24 cellular contexts compared by ENCODE assay signal in genomic region chr7:742791-743190, GRCh38. TPM values are rescaled to one million over a fixed set of nuclear protein-coding genes. Genes with fewer than 3 reads are reported as not detected.
DNase-seq lines count a peak whose midpoint lies in the region; ATAC-seq, FAIRE-seq and TF ChIP-seq lines count a peak whose summit lies in the region.
"Had no signal": no experiment of that assay in that cellular context is flagged by ENCODE, and none has a peak within 500 bp of the region (broad histone marks: within the 10 kb centered on the region; RNA-seq: fewer than 3 reads in every experiment).

No MANE protein-coding gene starts in this region.

- FAIRE-seq in bronchial epithelial cell (lab: Jason Lieb, UNC) (peak; percentile 40), RCC 7860 (lab: Jason Lieb, UNC) (no peak)
- FAIRE-seq: GM12892, GM18507 had no signal

- no peak for TF ChIP-seq POLR2A in heart left ventricle (IDR thresholded peaks at IDR 0.05)

- H3K9me3 ChIP-seq in heart left ventricle, result no peaks in the 10 kb centered on the region
- H3K9me3 ChIP-seq: Peyer's patch, SJSA1 had no signal

- H3K4me3 ChIP-seq in heart left ventricle (no peak overlapping the region), bronchial epithelial cell (ENCODE audit: low read depth, low read length) (no peak overlapping the region)
- H3K4me3 ChIP-seq: Peyer's patch, SJSA1 had no signal

- intact Hi-C loops in cardiac septum (cut with DNase I) (no loop called here), heart left ventricle (cut with DNase I) (no loop called here), posterior vena cava (cut with DNase I) (no loop called here)

- H3K36me3 ChIP-seq in heart left ventricle, result peaks cover 0 to 44% (median 25%) of the 10 kb centered on the region in 9 donors
- H3K36me3 ChIP-seq in bronchial epithelial cell (ENCODE audit: control insufficient read depth, insufficient read depth, low read length), result peaks cover 16% of the 10 kb centered on the region

- H3K4me1 ChIP-seq in heart left ventricle, result peaks cover 0 to 34% (median 9%) of the 10 kb centered on the region in 12 donors
- H3K4me1 ChIP-seq: Peyer's patch, SJSA1 had no signal

- H3K27me3 ChIP-seq in heart left ventricle (no peaks in the 10 kb centered on the region), bronchial epithelial cell (ENCODE audit: control insufficient read depth, insufficient read depth, low read length) (no peaks in the 10 kb centered on the region)
- H3K27me3 ChIP-seq: Peyer's patch, SJSA1 had no signal

- no peak overlapping the region for H3K27ac ChIP-seq in heart left ventricle
- H3K27ac ChIP-seq: Peyer's patch, SJSA1 had no signal

- DNase-seq in cardiac septum (ENCODE audit: low spot score) (peak; percentile 49), heart left ventricle (no peak), bronchial epithelial cell (ENCODE audit: low read depth) (no peak), posterior vena cava (ENCODE audit: low spot score) (peak; percentile 16), RCC 7860 (ENCODE audit: low spot score) (no peak)
- no peak for DNase-seq in effector CD4-positive, alpha-beta T cell
- DNase-seq: AML-193; C1 segment of cervical spinal cord; CD8-positive, alpha-beta T cell; DMS153; GOT3; MM.1S; NCI-H1048; NCI-H1417 treated with DMSO at 0.1 percent for 48 hours; NCI-H187 treated with DMSO at 0.1 percent for 48 hours; NCI-H226; NCI-H510A treated with DMSO at 0.1 percent for 48 hours; NCI-H748 treated with DMSO at 0.1 percent for 48 hours; Peyer's patch had no signal

- no peak for ATAC-seq in heart left ventricle
- no peak for ATAC-seq in GM21423 (IDR thresholded peaks at IDR 0.05; ENCODE audit: unreplicated experiment)
- ATAC-seq: CD8-positive, alpha-beta T cell; Right ventricle myocardium inferior had no signal

- TF ChIP-seq CTCF in heart left ventricle (IDR thresholded peaks at IDR 0.05), result no peak
- TF ChIP-seq CTCF in bronchial epithelial cell (IDR thresholded peaks at IDR 0.05; ENCODE audit: insufficient read depth, low read length, severe bottlenecking), result no peak

- 67 to 98% (median 87%) methylated on average over 6 to 8 of the region's 8 CpGs for WGBS in heart left ventricle, 4 donors

RNA-seq across cellular contexts. Expression of gene PRKAR1B, which starts 15.7 kb away (rescaled TPM):
- total RNA-seq in cardiac septum, result 13.5 TPM
- 10 to 100 TPM; 11.4 to 22.2 (median 18.4) TPM for total RNA-seq in heart left ventricle
- polyA plus RNA-seq in heart left ventricle, result 10 to 100 TPM in 1 of 2 donors, 1 to 10 TPM in 1; 4.1 to 15.3 TPM
- 7.4 and 14.0 TPM in 2 replicates for total RNA-seq in bronchial epithelial cell
- total RNA-seq in posterior vena cava, result 10 to 100 TPM; 10.1 TPM

RNA-seq across cellular contexts. Expression of gene DNAAF5, which starts 16.3 kb away (rescaled TPM):
- total RNA-seq in cardiac septum (22.1 TPM), heart left ventricle (10 to 100 TPM; 13.9 to 45.8 (median 23.7) TPM), bronchial epithelial cell (9.6 and 9.7 TPM in 2 replicates), posterior vena cava (10 to 100 TPM; 12.6 to 16.9 TPM)
- 10 to 100 TPM in 1 of 2 donors, 1 to 10 TPM in 1; 7.2 to 15.3 TPM for polyA plus RNA-seq in heart left ventricle

Comparison
In these comparisons a context has a peak if more than half of its experiments do, and no peak if none do; other contexts are left out.
1. DNase-seq: peak in cardiac septum (single experiment) and posterior vena cava (single experiment); none in heart left ventricle (0 of 5), bronchial epithelial cell (single experiment), effector CD4-positive, alpha-beta T cell (single experiment) and RCC 7860 (single experiment).